11 cellular contexts compared by ENCODE assay signal in the genomic region with DNA sequence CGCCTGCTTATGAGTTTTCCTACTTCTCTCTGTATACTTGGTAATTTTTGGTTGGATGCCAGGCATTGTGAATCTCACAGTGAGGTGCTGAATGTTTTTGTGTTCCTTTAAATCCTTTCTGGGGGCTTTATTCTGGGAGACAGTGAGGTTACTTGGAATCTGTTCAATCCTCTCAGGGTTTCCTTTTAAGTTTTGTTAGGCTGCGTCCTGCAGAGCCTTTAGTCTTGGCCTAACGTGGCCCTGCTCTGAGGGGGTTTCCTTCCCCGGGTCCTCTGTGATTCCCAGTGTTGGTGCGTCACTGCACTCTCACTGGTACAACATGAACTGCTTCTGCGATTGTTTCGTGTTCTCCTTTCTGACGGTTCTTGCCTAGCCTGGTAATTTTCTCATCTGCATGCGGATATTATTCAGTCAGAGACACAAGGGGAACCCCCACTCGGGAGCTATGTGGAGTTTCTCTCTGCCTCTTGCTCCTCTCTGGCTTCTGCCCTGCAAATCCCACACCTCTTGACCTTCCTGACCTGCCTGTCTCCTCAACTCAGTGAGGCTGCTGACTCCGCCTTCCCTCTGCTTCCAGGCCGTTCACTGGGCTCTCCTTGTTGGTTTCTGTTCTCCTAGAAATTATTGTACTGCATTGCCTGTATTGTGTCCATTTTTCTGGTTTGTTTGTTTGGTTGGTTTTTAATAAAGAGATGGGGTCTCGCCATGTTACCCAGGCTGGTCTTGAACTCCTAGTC.
A peak's percentile ranks its signal among the peaks of the same experiment; 100 is the strongest.
DNase-seq lines count a peak whose midpoint lies in the region; ATAC-seq and TF ChIP-seq lines count a peak whose summit lies in the region.
"Had no signal": no experiment of that assay in that cellular context is flagged by ENCODE, and none has a peak within 500 bp of the region (broad histone marks: within the 10 kb centered on the region; RNA-seq: fewer than 3 reads in every experiment).

No MANE protein-coding gene starts in this region.

- no peak overlapping the region for H2AK5ac ChIP-seq in neuronal stem cell (ENCODE audit: low read depth, low read length)

- H2BK15ac ChIP-seq in neuronal stem cell (ENCODE audit: low read length), result no peak overlapping the region

- H3K4me3 ChIP-seq in cardiac muscle cell (no peak overlapping the region), neuronal stem cell (ENCODE audit: low read length in 2 of 2) (no peak overlapping the region), uterus (no peak overlapping the region), HAP-1 (no peak overlapping the region)

- H2BK12ac ChIP-seq in neuronal stem cell (ENCODE audit: low read length), result no peak overlapping the region

- no peak overlapping the region for H4K8ac ChIP-seq in neuronal stem cell (ENCODE audit: low read depth, low read length)

- no peak overlapping the region for H3K18ac ChIP-seq in neuronal stem cell (ENCODE audit: low read length)

- no peak overlapping the region for H4K91ac ChIP-seq in neuronal stem cell (ENCODE audit: low read depth, low read length, poor library complexity)

- H2AFZ ChIP-seq in neuronal stem cell (ENCODE audit: low read length), result no peak overlapping the region

- WGBS in neuronal stem cell (ENCODE audit: extremely low coverage in 2 of 2, insufficient read length in 2 of 2, insufficient replicate concordance in 1 of 2), 2 donors, result no CpG with 5 or more reads among the region's 13 CpGs

- no peak overlapping the region for H3K23ac ChIP-seq in neuronal stem cell (ENCODE audit: low read depth, low read length, poor library complexity)

- no peaks in the 10 kb centered on the region for H3K27me3 ChIP-seq in cardiac muscle cell
- H3K27me3 ChIP-seq in neuronal stem cell (ENCODE audit: control insufficient read depth in 3 of 3, insufficient read depth in 3 of 3, low read depth in 1 of 3, low read length in 3 of 3), result no peaks in the 10 kb centered on the region
- H3K27me3 ChIP-seq in uterus, result no peaks in the 10 kb centered on the region
- no peaks in the 10 kb centered on the region for H3K27me3 ChIP-seq in HAP-1 (ENCODE audit: low read depth)

- DNase-seq in astrocyte of the hippocampus (ENCODE audit: low read depth, low spot score), result peak; percentile 42
- DNase-seq in cardiac muscle cell (ENCODE audit: low read depth in 1 of 2, low spot score in 1 of 2), result peak in 1 of 2 donors; percentile 79
- peak; percentile 17 for DNase-seq in neuronal stem cell (ENCODE audit: low spot score)
- DNase-seq in uterus, result peak; percentile 27 to 79
- no peak for DNase-seq in activated naive CD8-positive, alpha-beta T cell treated with anti-CD3 and anti-CD28 coated beads for 36 hours
- DNase-seq in HAP-1 (ENCODE audit: low spot score in 2 of 2), result no peak
- DNase-seq: CD4-positive, alpha-beta memory T cell; NCI-H2029 treated with DMSO at 0.1 percent for 48 hours; stimulated activated CD4-positive, alpha-beta T cell treated with anti-CD3 and anti-CD28 coated beads, Interleukin-2, amount 100 ng/mL, for 24 hours; stimulated activated naive CD4-positive, alpha-beta T cell treated with Interleukin-2 at 50 U/mL for 16 hours had no signal

- H3K27ac ChIP-seq in cardiac muscle cell (peak overlapping the region; percentile 90), neuronal stem cell (replicated peaks; ENCODE audit: low read length) (peak overlapping the region; percentile 81), uterus (peak overlapping the region; percentile 67 to 84)

- H2BK5ac ChIP-seq in neuronal stem cell (ENCODE audit: low read length), result no peak overlapping the region

- H3K4me1 ChIP-seq in cardiac muscle cell (ENCODE audit: low read depth), result peaks cover 27% of the 10 kb centered on the region
- peaks cover 18 to 32% of the 10 kb centered on the region in 2 donors for H3K4me1 ChIP-seq in neuronal stem cell (ENCODE audit: control insufficient read depth in 2 of 2, insufficient read depth in 1 of 2, low read depth in 1 of 2, low read length in 2 of 2)
- H3K4me1 ChIP-seq in uterus, result peaks cover 0 to 4% of the 10 kb centered on the region in 2 donors
- no peaks in the 10 kb centered on the region; the same call in 1 of the 2 replicates for H3K4me1 ChIP-seq in HAP-1

- ATAC-seq in GM18517 (IDR thresholded peaks at IDR 0.05; ENCODE audit: unreplicated experiment), result no peak

- H3K4me1 Mint-ChIP-seq in activated naive CD8-positive, alpha-beta T cell treated with anti-CD3 and anti-CD28 coated beads for 36 hours, result peaks cover 13% of the 10 kb centered on the region

- peaks cover 6% of the 10 kb centered on the region for H3K79me1 ChIP-seq in neuronal stem cell (ENCODE audit: low read depth, low read length)

- H2BK120ac ChIP-seq in neuronal stem cell (ENCODE audit: low read depth, low read length), result no peak overlapping the region

- H3K4me2 ChIP-seq in neuronal stem cell (ENCODE audit: insufficient read depth, low read length, poor library complexity, severe bottlenecking), result no peak overlapping the region

- H3K36me3 Mint-ChIP-seq in activated naive CD8-positive, alpha-beta T cell treated with anti-CD3 and anti-CD28 coated beads for 36 hours, result no peaks in the 10 kb centered on the region
- H3K36me3 Mint-ChIP-seq: CD4-positive, alpha-beta memory T cell had no signal

- H3K27me3 Mint-ChIP-seq in activated naive CD8-positive, alpha-beta T cell treated with anti-CD3 and anti-CD28 coated beads for 36 hours, result no peaks in the 10 kb centered on the region

- H3K9me3 Mint-ChIP-seq in activated naive CD8-positive, alpha-beta T cell treated with anti-CD3 and anti-CD28 coated beads for 36 hours, result peaks cover 8% of the 10 kb centered on the region

- H3K9me3 ChIP-seq in cardiac muscle cell (ENCODE audit: low read depth) (no peaks in the 10 kb centered on the region), neuronal stem cell (replicated peaks in 1 of 2; ENCODE audit: control insufficient read depth in 2 of 2, insufficient read depth in 1 of 2, low read depth in 1 of 2, low read length in 2 of 2) (peaks cover 0 to 17% of the 10 kb centered on the region in 2 donors), uterus (no peaks in the 10 kb centered on the region), HAP-1 (no peaks in the 10 kb centered on the region)

- H3K14ac ChIP-seq in neuronal stem cell (ENCODE audit: low read length), result no peak overlapping the region

- TF ChIP-seq CTCF in cardiac muscle cell (IDR thresholded peaks at IDR 0.05; ENCODE audit: low read depth, low read length) (no peak), uterus (IDR thresholded peaks at IDR 0.05) (no peak)

- no peak overlapping the region for H3K9ac ChIP-seq in neuronal stem cell (ENCODE audit: low read depth, low read length, poor library complexity)

- intact Hi-C loops in uterus (cut with DNase I; ENCODE audit: low total_unique reads), result no loop called here

- H3K27ac Mint-ChIP-seq in activated naive CD8-positive, alpha-beta T cell treated with anti-CD3 and anti-CD28 coated beads for 36 hours, result no peak overlapping the region
- H3K27ac Mint-ChIP-seq: CD4-positive, alpha-beta memory T cell had no signal

- in situ Hi-C loops in HAP-1 (cut with MboI; ENCODE audit: low sequenced_read_pairs), result no loop called here

- H3K4ac ChIP-seq in neuronal stem cell (ENCODE audit: low read length), result no peak overlapping the region

- no peak overlapping the region for H3K4me3 Mint-ChIP-seq in activated naive CD8-positive, alpha-beta T cell treated with anti-CD3 and anti-CD28 coated beads for 36 hours
- H3K4me3 Mint-ChIP-seq: CD4-positive, alpha-beta memory T cell had no signal

- peaks cover 33% of the 10 kb centered on the region for H3K36me3 ChIP-seq in cardiac muscle cell
- H3K36me3 ChIP-seq in neuronal stem cell (replicated peaks in 1 of 2; ENCODE audit: control insufficient read depth in 2 of 2, insufficient read depth in 2 of 2, low read length in 2 of 2), result peaks cover 36 to 87% of the 10 kb centered on the region in 2 donors
- no peaks in the 10 kb centered on the region for H3K36me3 ChIP-seq in uterus
- peaks cover 33% of the 10 kb centered on the region for H3K36me3 ChIP-seq in HAP-1 (replicated peaks)

- TF ChIP-seq POLR2A in uterus (IDR thresholded peaks at IDR 0.05), result no peak

Comparison
In these comparisons a context has a peak if more than half of its experiments do, and no peak if none do; other contexts are left out.
1. DNase-seq: peak in astrocyte of the hippocampus (single experiment), neuronal stem cell (single experiment) and uterus (2 of 2); none in activated naive CD8-positive, alpha-beta T cell treated with anti-CD3 and anti-CD28 coated beads for 36 hours (single experiment) and HAP-1 (0 of 2).
2. Peak in every context shown above with its lines, with median percentiles within 50 percentile points of each other: H3K27ac ChIP-seq.